20 cellular contexts compared by ENCODE assay signal in genomic region chr10:15897282-15897681, GRCh38. TPM values are rescaled to one million over a fixed set of nuclear protein-coding genes. Genes with fewer than 3 reads are reported as not detected.
DNase-seq lines count a peak whose midpoint lies in the region; ATAC-seq, FAIRE-seq and TF ChIP-seq lines count a peak whose summit lies in the region.
"Had no signal": no experiment of that assay in that cellular context is flagged by ENCODE, and none has a peak within 500 bp of the region (broad histone marks: within the 10 kb centered on the region; RNA-seq: fewer than 3 reads in every experiment).

No MANE protein-coding gene starts in this region.

- H4K91ac ChIP-seq in mesenchymal stem cell (ENCODE audit: low read length), result no peak overlapping the region

- no peaks in the 10 kb centered on the region for H3K9me1 ChIP-seq in endothelial cell of umbilical vein (replicated peaks; ENCODE audit: control insufficient read depth, extremely low read depth, insufficient read depth, low read length)

- no CpG with 5 or more reads among the region's 3 CpGs for WGBS in mesenchymal stem cell

- H3K9ac ChIP-seq in endothelial cell of umbilical vein (replicated peaks; ENCODE audit: extremely low read depth, insufficient read depth, low read length), result no peak overlapping the region
- no peak overlapping the region for H3K9ac ChIP-seq in mesenchymal stem cell (ENCODE audit: low read length)
- no peak overlapping the region for H3K9ac ChIP-seq in Karpas-422 (ENCODE audit: low read length)
- H3K9ac ChIP-seq: BLaER1 had no signal

- H2AFZ ChIP-seq in endothelial cell of umbilical vein (ENCODE audit: low read depth, low read length) (no peak overlapping the region), mesenchymal stem cell (ENCODE audit: low read depth, low read length) (no peak overlapping the region), Karpas-422 (ENCODE audit: low read length) (no peak overlapping the region)

- H4K20me1 ChIP-seq in endothelial cell of umbilical vein (replicated peaks; ENCODE audit: control insufficient read depth, extremely low read depth, insufficient read depth, low read length) (no peaks in the 10 kb centered on the region), Karpas-422 (ENCODE audit: insufficient read depth, low read depth, low read length) (no peaks in the 10 kb centered on the region)
- H4K20me1 ChIP-seq: BLaER1 had no signal

- H2BK5ac ChIP-seq in mesenchymal stem cell (ENCODE audit: low read depth, low read length, poor library complexity, severe bottlenecking), result no peak overlapping the region

- no peak for TF ChIP-seq POLR2A in endothelial cell of umbilical vein (IDR thresholded peaks at IDR 0.05; ENCODE audit: low read depth, low read length)

- H3K18ac ChIP-seq in mesenchymal stem cell (ENCODE audit: low read depth in 1 of 2, low read length in 2 of 2), result no peak overlapping the region

- H3K27me3 ChIP-seq in endothelial cell of umbilical vein (ENCODE audit: control insufficient read depth in 2 of 2, insufficient read depth in 2 of 2, low read length in 2 of 2), result peaks cover 3 to 18% of the 10 kb centered on the region in 2 experiments
- peaks cover 4 to 17% of the 10 kb centered on the region in 2 experiments for H3K27me3 ChIP-seq in mesenchymal stem cell (ENCODE audit: control insufficient read depth in 1 of 2, insufficient read depth in 1 of 2, low read length in 2 of 2)
- H3K27me3 ChIP-seq in Karpas-422 (ENCODE audit: low read length), result no peaks in the 10 kb centered on the region
- H3K27me3 ChIP-seq: BLaER1 had no signal

- no peak overlapping the region for H2BK12ac ChIP-seq in mesenchymal stem cell (ENCODE audit: low read length in 2 of 2)

- H3K27ac ChIP-seq in endothelial cell of umbilical vein (ENCODE audit: insufficient read depth, low read depth, low read length), result no peak overlapping the region
- H3K27ac ChIP-seq in mesenchymal stem cell (ENCODE audit: low read length, poor library complexity, severe bottlenecking), result no peak overlapping the region
- H3K27ac ChIP-seq in Karpas-422 (ENCODE audit: low read length), result no peak overlapping the region
- H3K27ac ChIP-seq: BLaER1, SK-N-MC, upper lobe of right lung had no signal

- no peak for ATAC-seq in GM18511 (IDR thresholded peaks at IDR 0.05; ENCODE audit: unreplicated experiment)
- ATAC-seq: activated T-cell treated with anti-CD3 and anti-CD28 coated beads, Interleukin-2, amount 50 U/mL, for 4 hours; sciatic nerve; upper lobe of right lung had no signal

- POLR2A ChIA-PET in endothelial cell of umbilical vein (lab: Charles Lee), result no interaction called here

- H2AK5ac ChIP-seq in mesenchymal stem cell (ENCODE audit: low read length, severe bottlenecking), result no peak overlapping the region

- FAIRE-seq in endothelial cell of umbilical vein (lab: Jason Lieb, UNC), result peak; percentile 76
- FAIRE-seq: colon had no signal

- no peak overlapping the region for H2BK120ac ChIP-seq in mesenchymal stem cell (ENCODE audit: low read depth, low read length)

- no peak overlapping the region for H2BK15ac ChIP-seq in mesenchymal stem cell (ENCODE audit: low read depth, poor library complexity, severe bottlenecking)

- BruUV-seq in endothelial cell of umbilical vein (replicated peaks; lab: Mats Ljungman, UMichigan), result no TSS peak

- H3K9me2 ChIP-seq in Karpas-422 (replicated peaks; ENCODE audit: insufficient read depth, low read length), result no peaks in the 10 kb centered on the region

- no peak overlapping the region for H3K23ac ChIP-seq in mesenchymal stem cell (ENCODE audit: low read length in 2 of 2)

- H3K9me3 ChIP-seq in endothelial cell of umbilical vein (replicated peaks; ENCODE audit: control insufficient read depth, insufficient read depth, low read length) (no peaks in the 10 kb centered on the region), mesenchymal stem cell (ENCODE audit: control insufficient read depth, low read length) (no peaks in the 10 kb centered on the region), Karpas-422 (ENCODE audit: low read length) (no peaks in the 10 kb centered on the region)
- H3K9me3 ChIP-seq: BLaER1, upper lobe of right lung had no signal

- CTCF ChIA-PET in endothelial cell of umbilical vein (lab: Charles Lee), result interaction anchor here (0.6 to 1.7 kb wide), 4 partner anchors 12 to 880 kb away, joined by 3 to 5 read pairs (median 4); no protein-coding TSS in a partner anchor

- no peak for TF ChIP-seq CTCF in endothelial cell of umbilical vein (IDR thresholded peaks at IDR 0.05; ENCODE audit: extremely low read depth in 1 of 2, insufficient read depth in 1 of 2, low read depth in 1 of 2, low read length in 2 of 2)

- no peak overlapping the region for H4K8ac ChIP-seq in mesenchymal stem cell (ENCODE audit: low read length)

- intact Hi-C loops in endothelial cell of umbilical vein (cut with micrococcal nuclease), result no loop called here

- H3K36me3 ChIP-seq in endothelial cell of umbilical vein (ENCODE audit: control insufficient read depth in 2 of 2, extremely low read depth in 1 of 2, insufficient read depth in 2 of 2, low read length in 2 of 2) (no peaks in the 10 kb centered on the region), mesenchymal stem cell (ENCODE audit: control insufficient read depth in 1 of 2, insufficient read depth in 2 of 2, low read depth in 1 of 2, low read length in 2 of 2) (no peaks in the 10 kb centered on the region), Karpas-422 (ENCODE audit: insufficient read depth, low read length) (no peaks in the 10 kb centered on the region)
- H3K36me3 ChIP-seq: BLaER1, upper lobe of right lung had no signal

- H3K4me2 ChIP-seq in endothelial cell of umbilical vein (ENCODE audit: insufficient read depth, low read length) (peak overlapping the region; percentile 25), mesenchymal stem cell (ENCODE audit: low read length, poor library complexity, severe bottlenecking) (no peak overlapping the region), Karpas-422 (ENCODE audit: low read depth, low read length, poor library complexity, severe bottlenecking) (no peak overlapping the region)
- H3K4me2 ChIP-seq: BLaER1 had no signal

- H3K4me3 ChIP-seq in endothelial cell of umbilical vein (replicated peaks in 1 of 3; ENCODE audit: insufficient read depth in 1 of 3, low read depth in 1 of 3, low read length in 3 of 3) (no peak overlapping the region), mesenchymal stem cell (ENCODE audit: insufficient read depth in 1 of 2, low read depth in 1 of 2, low read length in 2 of 2) (no peak overlapping the region), Karpas-422 (ENCODE audit: low read length) (no peak overlapping the region)
- H3K4me3 ChIP-seq: BLaER1, SK-N-MC, upper lobe of right lung had no signal

- H3K79me2 ChIP-seq in endothelial cell of umbilical vein (ENCODE audit: control insufficient read depth, insufficient read depth, low read length), result no peaks in the 10 kb centered on the region
- H3K79me2 ChIP-seq in Karpas-422 (ENCODE audit: low read length), result no peaks in the 10 kb centered on the region

- H3K4me1 ChIP-seq in endothelial cell of umbilical vein (ENCODE audit: control insufficient read depth, extremely low read depth, insufficient read depth, low read length) (peaks cover 12% of the 10 kb centered on the region), mesenchymal stem cell (ENCODE audit: control insufficient read depth, insufficient read depth, low read depth, low read length) (no peaks in the 10 kb centered on the region), Karpas-422 (ENCODE audit: low read length) (no peaks in the 10 kb centered on the region)
- H3K4me1 ChIP-seq: BLaER1, upper lobe of right lung had no signal

- dilution Hi-C loops in endothelial cell of umbilical vein (cut with MboI; ENCODE audit: extremely low pct_ligation_motif_present, low sequenced_read_pairs), result no loop called here

- no peak overlapping the region for H3K14ac ChIP-seq in mesenchymal stem cell (ENCODE audit: low read length in 2 of 2)

- no peaks in the 10 kb centered on the region for H3K79me1 ChIP-seq in mesenchymal stem cell (replicated peaks; ENCODE audit: low read length, poor library complexity, severe bottlenecking)

- H3K4ac ChIP-seq in mesenchymal stem cell (ENCODE audit: low read depth in 1 of 2, low read length in 2 of 2), result no peak overlapping the region

- DNase-seq in AG20443 (ENCODE audit: low spot score), result peak; percentile 19
- DNase-seq in M059J (ENCODE audit: low read depth), result peak; percentile 12
- peak; percentile 46 for DNase-seq in endothelial cell of umbilical vein (ENCODE audit: low read depth, low spot score)
- DNase-seq in mesenchymal stem cell, result peak; percentile 28
- DNase-seq in dedifferentiated amniotic fluid mesenchymal stem cell (ENCODE audit: extremely low spot score), result no peak
- DNase-seq in NCI-H524 (lab: John Stamatoyannopoulos, UW), result no peak
- no peak for DNase-seq in Karpas-422
- DNase-seq: activated CD4-positive, alpha-beta T cell treated with anti-CD3 and anti-CD28 coated beads, Interleukin-2, amount 50 U/mL, for 4 hours; activated T-cell treated with anti-CD3 and anti-CD28 coated beads, Interleukin-2, amount 50 U/mL, for 4 hours; DMS79; H9; NCI-H1105 treated with DMSO at 0.1 percent for 48 hours; NCI-H226; stimulated activated CD4-positive, alpha-beta T cell treated with anti-CD3 and anti-CD28 coated beads, Interleukin-4, amount 100 ng/mL, for 24 hours; upper lobe of right lung had no signal

TF ChIP-seq in endothelial cell of umbilical vein, 7 proteins besides CTCF, POLR2A, EP300 and RAD21 (continues in another document):
- no peak for TF ChIP-seq EZH2 (IDR thresholded peaks at IDR 0.05; ENCODE audit: borderline replicate concordance, low read depth, low read length, severe bottlenecking)
- no peak for TF ChIP-seq GATA2 (IDR thresholded peaks at IDR 0.05; ENCODE audit: insufficient read depth, insufficient read length, low read depth, low read length)
- TF ChIP-seq FOS (IDR thresholded peaks at IDR 0.05; ENCODE audit: borderline replicate concordance, insufficient read depth, low read length), result peak; percentile 84
- no peak for TF ChIP-seq POLR2AphosphoS5 (IDR thresholded peaks at IDR 0.05; ENCODE audit: insufficient read depth, low read depth, low read length)

RNA-seq across cellular contexts. Expression of gene MINDY3, which starts 37.0 kb away (rescaled TPM):
- 10.5 and 12.5 TPM in 2 replicates for total RNA-seq in M059J (2014; rRNA removed; shearing (Covaris generic))
- 20.2 and 21.2 TPM in 2 replicates for total RNA-seq in endothelial cell of umbilical vein
- polyA plus RNA-seq in endothelial cell of umbilical vein, result 5.4 and 7.5 TPM in 2 replicates
- 6.6 and 6.9 TPM in 2 replicates for polyA plus RNA-seq in endothelial cell of umbilical vein (2011; cell fraction: cytosol; rRNA removed)
- polyA plus RNA-seq in endothelial cell of umbilical vein (2011; cell fraction: nucleus; rRNA removed), result 26.0 and 33.9 TPM in 2 replicates
- 15.3 and 23.5 TPM in 2 replicates for polyA plus RNA-seq in endothelial cell of umbilical vein (2012)
- 5.1 and 6.0 TPM in 2 replicates for polyA minus RNA-seq in endothelial cell of umbilical vein
- 5.5 TPM for polyA minus RNA-seq in endothelial cell of umbilical vein (2011; cell fraction: cytosol; rRNA and poly(A)+ RNA removed)
- polyA minus RNA-seq in endothelial cell of umbilical vein (2011; cell fraction: nucleus; rRNA and poly(A)+ RNA removed), result 22.6 and 24.1 TPM in 2 replicates
- 18.6 TPM for polyA plus RNA-seq in mesenchymal stem cell (2013, experiment 1 of 2)
- 20.8 TPM for polyA plus RNA-seq in mesenchymal stem cell (2013, experiment 2 of 2)
- total RNA-seq in Karpas-422 (2014; rRNA removed; shearing (Covaris generic); ENCODE audit: low replicate concordance), result 22.6 and 43.0 TPM in 2 replicates

Comparison
In these comparisons a context has a peak if more than half of its experiments do, and no peak if none do; other contexts are left out.
1. DNase-seq: peak in AG20443 (single experiment), M059J (single experiment), endothelial cell of umbilical vein (single experiment) and mesenchymal stem cell (single experiment); none in dedifferentiated amniotic fluid mesenchymal stem cell (single experiment), NCI-H524 (0 of 2) and Karpas-422 (single experiment).